ENCODE assay signal across 14 cellular contexts in the genomic region with DNA sequence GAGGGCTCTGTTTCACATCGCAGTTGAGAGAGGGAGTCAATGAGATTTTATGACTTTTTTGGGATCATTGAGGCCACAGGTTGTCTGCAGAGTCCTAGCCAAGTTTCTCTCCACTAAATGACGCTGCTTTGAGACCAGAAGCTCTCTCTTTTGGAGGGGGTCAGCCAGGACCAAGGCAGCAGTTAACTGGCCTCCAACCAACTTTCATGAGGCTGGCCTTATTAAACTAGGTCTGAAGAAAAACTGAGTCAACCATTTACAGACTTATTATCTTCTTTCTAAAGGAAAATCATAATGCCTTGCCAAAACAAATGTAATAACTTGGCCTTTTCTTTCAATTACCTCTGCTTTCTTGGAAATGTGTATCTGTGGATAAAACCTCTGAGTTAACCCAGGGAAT. TPM values are rescaled to one million over a fixed set of nuclear protein-coding genes. Genes with fewer than 3 reads are reported as not detected.
"Had no signal": no experiment of that assay in that cellular context is flagged by ENCODE, and none has a peak within 500 bp of the region (broad histone marks: within the 10 kb centered on the region; RNA-seq: fewer than 3 reads in every experiment).

No MANE protein-coding gene starts in this region.

- DNase-seq: activated CD4-positive, alpha-beta T cell treated with anti-CD3 and anti-CD28 coated beads, Interleukin-2, amount 10 ng/mL, durations not matched to agents 7 days and 5 days; activated CD8-positive, alpha-beta memory T cell treated with anti-CD3 and anti-CD28 coated beads for 24 hours; activated naive CD4-positive, alpha-beta T cell treated with anti-CD3 and anti-CD28 coated beads, Interleukin-2, amount 50 U/mL, for 16 hours; adrenal gland; foreskin melanocyte; kidney glomerular epithelial cell; lower lobe of right lung; naive thymus-derived CD8-positive, alpha-beta T cell; stimulated activated CD4-positive, alpha-beta T cell treated with anti-CD3 and anti-CD28 coated beads, Interleukin-4, amount 100 ng/mL, for 4 hours; stimulated activated naive CD8-positive, alpha-beta T cell treated with anti-CD3 and anti-CD28 coated beads, Interleukin-15, amount 100 ng/mL, for 72 hours; T-helper 17 cell had no signal

- H3K27me3 ChIP-seq: adrenal gland, uterus had no signal

- H3K36me3 ChIP-seq: adrenal gland, lower lobe of right lung, uterus had no signal

- H3K4me1 ChIP-seq: uterus had no signal

- H3K4me3 ChIP-seq: adrenal gland, lower lobe of right lung, skin epidermis, uterus had no signal

- ATAC-seq: lower lobe of right lung; naive thymus-derived CD8-positive, alpha-beta T cell; stimulated activated naive CD8-positive, alpha-beta T cell treated with anti-CD3 and anti-CD28 coated beads, Interleukin-15, amount 100 ng/mL, for 72 hours; T-helper 17 cell; WTC11 had no signal

- H3K27ac ChIP-seq: adrenal gland, lower lobe of right lung had no signal

- H3K9me3 ChIP-seq: adrenal gland, lower lobe of right lung, uterus had no signal

RNA-seq across cellular contexts. Expression of a gene that starts 8.6 kb away (rescaled TPM):
- total RNA-seq: activated CD4-positive, alpha-beta T cell treated with anti-CD3 and anti-CD28 coated beads, Interleukin-2, amount 10 ng/mL, durations not matched to agents 7 days and 5 days; naive thymus-derived CD8-positive, alpha-beta T cell had no signal
- polyA plus RNA-seq: naive thymus-derived CD8-positive, alpha-beta T cell had no signal
